Comparison of ENCODE assay signal across 1 cellular context in the genomic region with DNA sequence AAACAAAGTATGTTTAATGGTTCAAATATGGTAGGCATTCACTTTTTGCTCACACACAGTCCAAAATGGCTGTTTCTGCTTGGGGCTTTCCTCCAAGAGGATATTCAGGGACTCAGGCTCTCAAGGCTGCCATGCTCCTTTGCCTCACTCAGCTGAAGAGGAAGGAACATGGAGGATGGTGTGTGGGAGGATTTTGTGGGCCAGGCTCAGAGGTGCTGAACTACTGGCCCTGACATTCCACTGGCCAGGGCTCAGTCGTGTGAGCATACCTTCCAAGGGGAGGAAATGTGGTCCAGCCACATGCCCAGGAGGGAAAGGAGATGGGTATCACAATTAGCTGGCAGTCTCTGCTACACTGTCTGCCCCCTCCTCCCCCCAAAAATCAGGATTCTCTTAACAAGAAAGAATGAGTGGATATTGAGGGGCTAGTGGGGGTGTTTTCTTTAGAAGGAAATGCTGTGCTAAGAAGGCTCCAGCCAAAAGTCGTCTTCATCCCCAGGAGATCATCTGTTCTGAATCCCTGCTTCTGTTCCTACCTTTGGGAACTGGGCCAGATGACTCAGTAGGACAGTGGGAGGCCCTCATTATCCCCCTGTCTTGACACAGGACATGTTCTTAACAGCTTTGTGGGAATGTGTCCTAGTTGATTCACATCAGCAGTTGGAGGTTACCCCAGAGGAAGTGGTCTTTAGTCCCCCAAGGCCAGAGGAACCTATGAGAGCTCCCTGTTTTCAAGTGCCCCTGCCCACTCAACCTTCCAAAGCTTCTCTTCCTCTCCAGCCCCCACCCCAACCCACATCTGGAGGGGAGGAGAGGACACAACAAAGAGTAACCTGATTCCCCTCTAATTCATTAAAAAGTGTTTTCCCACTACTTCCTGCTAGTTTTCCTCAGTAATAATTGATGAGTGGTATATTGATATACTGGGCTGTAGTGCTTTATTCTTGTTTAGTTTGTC.
TF ChIP-seq lines count a peak whose summit lies in the region.

No MANE protein-coding gene starts in this region.

TF ChIP-seq in SK-N-SH, 30 proteins besides CTCF, POLR2A, EP300 and RAD21 (continued from another document):
- TF ChIP-seq, protein P1, sequence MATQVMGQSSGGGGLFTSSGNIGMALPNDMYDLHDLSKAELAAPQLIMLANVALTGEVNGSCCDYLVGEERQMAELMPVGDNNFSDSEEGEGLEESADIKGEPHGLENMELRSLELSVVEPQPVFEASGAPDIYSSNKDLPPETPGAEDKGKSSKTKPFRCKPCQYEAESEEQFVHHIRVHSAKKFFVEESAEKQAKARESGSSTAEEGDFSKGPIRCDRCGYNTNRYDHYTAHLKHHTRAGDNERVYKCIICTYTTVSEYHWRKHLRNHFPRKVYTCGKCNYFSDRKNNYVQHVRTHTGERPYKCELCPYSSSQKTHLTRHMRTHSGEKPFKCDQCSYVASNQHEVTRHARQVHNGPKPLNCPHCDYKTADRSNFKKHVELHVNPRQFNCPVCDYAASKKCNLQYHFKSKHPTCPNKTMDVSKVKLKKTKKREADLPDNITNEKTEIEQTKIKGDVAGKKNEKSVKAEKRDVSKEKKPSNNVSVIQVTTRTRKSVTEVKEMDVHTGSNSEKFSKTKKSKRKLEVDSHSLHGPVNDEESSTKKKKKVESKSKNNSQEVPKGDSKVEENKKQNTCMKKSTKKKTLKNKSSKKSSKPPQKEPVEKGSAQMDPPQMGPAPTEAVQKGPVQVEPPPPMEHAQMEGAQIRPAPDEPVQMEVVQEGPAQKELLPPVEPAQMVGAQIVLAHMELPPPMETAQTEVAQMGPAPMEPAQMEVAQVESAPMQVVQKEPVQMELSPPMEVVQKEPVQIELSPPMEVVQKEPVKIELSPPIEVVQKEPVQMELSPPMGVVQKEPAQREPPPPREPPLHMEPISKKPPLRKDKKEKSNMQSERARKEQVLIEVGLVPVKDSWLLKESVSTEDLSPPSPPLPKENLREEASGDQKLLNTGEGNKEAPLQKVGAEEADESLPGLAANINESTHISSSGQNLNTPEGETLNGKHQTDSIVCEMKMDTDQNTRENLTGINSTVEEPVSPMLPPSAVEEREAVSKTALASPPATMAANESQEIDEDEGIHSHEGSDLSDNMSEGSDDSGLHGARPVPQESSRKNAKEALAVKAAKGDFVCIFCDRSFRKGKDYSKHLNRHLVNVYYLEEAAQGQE (IDR thresholded peaks at IDR 0.05; ENCODE audit: low read depth, low read length): no peak
- TF ChIP-seq POLR2AphosphoS5 (IDR thresholded peaks at IDR 0.05; ENCODE audit: low read depth, low read length) (no peak), USF2 (IDR thresholded peaks at IDR 0.05; ENCODE audit: borderline replicate concordance, low read depth, low read length) (no peak), RFX5 (IDR thresholded peaks at IDR 0.05; ENCODE audit: low read length) (no peak), PBX3 (IDR thresholded peaks at IDR 0.05) (no peak), NFIC (IDR thresholded peaks at IDR 0.05; ENCODE audit: borderline replicate concordance) (peak; percentile 73), IRF3 (IDR thresholded peaks at IDR 0.05; ENCODE audit: low read depth, low read length) (no peak), JUND (IDR thresholded peaks at IDR 0.05) (peak; percentile 58), SMC3 (IDR thresholded peaks at IDR 0.05; ENCODE audit: low read depth, low read length) (no peak), USF1 (IDR thresholded peaks at IDR 0.05; ENCODE audit: borderline replicate concordance, low read depth) (no peak), ZBTB33 (IDR thresholded peaks at IDR 0.05; ENCODE audit: borderline replicate concordance, low read depth) (no peak), EZH2phosphoT487 (IDR thresholded peaks at IDR 0.05; ENCODE audit: borderline replicate concordance, low read depth) (no peak), TAF1 (IDR thresholded peaks at IDR 0.05; ENCODE audit: borderline replicate concordance, low read depth, low read length) (no peak), SIN3A (IDR thresholded peaks at IDR 0.05; ENCODE audit: borderline replicate concordance, low read depth, low read length) (no peak), TCF12 (IDR thresholded peaks at IDR 0.05) (peak; percentile 52), GATA2 (CRISPR knock-in tag; IDR thresholded peaks at IDR 0.05) (peak; percentile 25; the same call in 1 of the 2 replicates), FOSL2 (IDR thresholded peaks at IDR 0.05; ENCODE audit: borderline replicate concordance, low read depth) (peak; percentile 53; the same call in 1 of the 2 replicates), MAX (IDR thresholded peaks at IDR 0.05; ENCODE audit: low read depth) (no peak), MXI1 (IDR thresholded peaks at IDR 0.05; ENCODE audit: low read depth, low read length) (no peak)
